Comparison of ENCODE assay signal across 17 cellular contexts in genomic region chr3:180612363-180612762, GRCh38.
"Had no signal": no experiment of that assay in that cellular context is flagged by ENCODE, and none has a peak within 500 bp of the region (broad histone marks: within the 10 kb centered on the region; RNA-seq: fewer than 3 reads in every experiment).

No MANE protein-coding gene starts in this region.

- H3K4me1 ChIP-seq: ascending aorta, parathyroid adenoma had no signal

- DNase-seq: activated CD4-positive, alpha-beta T cell treated with anti-CD3 and anti-CD28 coated beads, Interleukin-2, amount 50 U/mL, for 1 hour; activated CD8-positive, alpha-beta memory T cell treated with anti-CD3 and anti-CD28 coated beads for 24 hours; activated naive CD4-positive, alpha-beta T cell treated with anti-CD3 and anti-CD28 coated beads for 36 hours; activated naive CD8-positive, alpha-beta T cell treated with anti-CD3 and anti-CD28 coated beads, Interleukin-2, amount 50 U/mL, for 24 hours; mammary epithelial cell; mucosa of descending colon; naive thymus-derived CD8-positive, alpha-beta T cell; stimulated activated CD4-positive, alpha-beta T cell treated with anti-CD3 and anti-CD28 coated beads, Interleukin-1b, Interleukin-23, amount 100 ng/mL, for 48 hours; stimulated activated naive CD8-positive, alpha-beta T cell treated with anti-CD3 and anti-CD28 coated beads, Interleukin-15, amount 100 ng/mL, for 72 hours had no signal

- H3K9ac ChIP-seq: parathyroid adenoma had no signal

- H3K27ac Mint-ChIP-seq: activated naive CD4-positive, alpha-beta T cell treated with anti-CD3 and anti-CD28 coated beads for 36 hours; activated naive CD8-positive, alpha-beta T cell treated with anti-CD3 and anti-CD28 coated beads, Interleukin-2, amount 50 U/mL, for 24 hours; activated T-helper 2 cell treated with anti-CD3 and anti-CD28 coated beads, Interferon-gamma antibody, Interleukin-2, Interleukin-4, amounts not matched to agents 10 μg/mL and 5 μg/mL and 100 μg/mL, durations not matched to agents 14 hours and 24 hours and 36 hours; stimulated activated naive CD8-positive, alpha-beta T cell treated with anti-CD3 and anti-CD28 coated beads, Interleukin-15, amount 100 ng/mL, for 72 hours; T-helper 2 cell treated with Interferon-gamma antibody and Interleukin-4, amounts not matched to agents 5 μg/mL and 100 μg/mL, for 36 hours had no signal

- H2AFZ ChIP-seq: hepatocyte, parathyroid adenoma had no signal

- H3K9me3 Mint-ChIP-seq: activated naive CD4-positive, alpha-beta T cell treated with anti-CD3 and anti-CD28 coated beads for 36 hours; activated naive CD8-positive, alpha-beta T cell treated with anti-CD3 and anti-CD28 coated beads, Interleukin-2, amount 50 U/mL, for 24 hours; activated T-helper 2 cell treated with anti-CD3 and anti-CD28 coated beads, Interferon-gamma antibody, Interleukin-2, Interleukin-4, amounts not matched to agents 10 μg/mL and 5 μg/mL and 100 μg/mL, durations not matched to agents 14 hours and 24 hours and 36 hours; naive thymus-derived CD8-positive, alpha-beta T cell; stimulated activated naive CD8-positive, alpha-beta T cell treated with anti-CD3 and anti-CD28 coated beads, Interleukin-15, amount 100 ng/mL, for 72 hours; T-helper 2 cell treated with Interferon-gamma antibody and Interleukin-4, amounts not matched to agents 5 μg/mL and 100 μg/mL, for 36 hours had no signal

- H3K9me3 ChIP-seq: ascending aorta, mucosa of descending colon, neutrophil had no signal

- H3K4me3 ChIP-seq: ascending aorta, hepatocyte, mucosa of descending colon had no signal

- H3K27ac ChIP-seq: ascending aorta, hepatocyte, neutrophil, parathyroid adenoma had no signal

- H3K4me1 Mint-ChIP-seq: stimulated activated naive CD8-positive, alpha-beta T cell treated with anti-CD3 and anti-CD28 coated beads, Interleukin-15, amount 100 ng/mL, for 72 hours had no signal

- H3K4me3 Mint-ChIP-seq: activated naive CD4-positive, alpha-beta T cell treated with anti-CD3 and anti-CD28 coated beads for 36 hours; activated naive CD8-positive, alpha-beta T cell treated with anti-CD3 and anti-CD28 coated beads, Interleukin-2, amount 50 U/mL, for 24 hours; naive thymus-derived CD8-positive, alpha-beta T cell; stimulated activated naive CD8-positive, alpha-beta T cell treated with anti-CD3 and anti-CD28 coated beads, Interleukin-15, amount 100 ng/mL, for 72 hours; T-helper 2 cell treated with Interferon-gamma antibody and Interleukin-4, amounts not matched to agents 5 μg/mL and 100 μg/mL, for 36 hours had no signal

- H3K4me2 ChIP-seq: hepatocyte had no signal

- ATAC-seq: activated CD4-positive, CD25-positive, alpha-beta regulatory T cell treated with anti-CD3 and anti-CD28 coated beads, Interleukin-2, amount 50 U/mL, for 24 hours; activated naive CD8-positive, alpha-beta T cell treated with anti-CD3 and anti-CD28 coated beads, Interleukin-2, amount 50 U/mL, for 24 hours; left lobe of liver; mucosa of descending colon; stimulated activated naive CD8-positive, alpha-beta T cell treated with anti-CD3 and anti-CD28 coated beads, Interleukin-15, amount 100 ng/mL, for 72 hours had no signal

- H3K27me3 ChIP-seq: ascending aorta, hepatocyte, neutrophil had no signal

- H3K79me2 ChIP-seq: hepatocyte, parathyroid adenoma had no signal

- H3K27me3 Mint-ChIP-seq: activated naive CD8-positive, alpha-beta T cell treated with anti-CD3 and anti-CD28 coated beads, Interleukin-2, amount 50 U/mL, for 24 hours; naive thymus-derived CD8-positive, alpha-beta T cell; stimulated activated naive CD8-positive, alpha-beta T cell treated with anti-CD3 and anti-CD28 coated beads, Interleukin-15, amount 100 ng/mL, for 72 hours had no signal
